In genomic region chr3:49120438-49121135, GRCh38 we compare ENCODE assay signal across 1 cellular context.
TF ChIP-seq lines count a peak whose summit lies in the region.

A gene with protein sequence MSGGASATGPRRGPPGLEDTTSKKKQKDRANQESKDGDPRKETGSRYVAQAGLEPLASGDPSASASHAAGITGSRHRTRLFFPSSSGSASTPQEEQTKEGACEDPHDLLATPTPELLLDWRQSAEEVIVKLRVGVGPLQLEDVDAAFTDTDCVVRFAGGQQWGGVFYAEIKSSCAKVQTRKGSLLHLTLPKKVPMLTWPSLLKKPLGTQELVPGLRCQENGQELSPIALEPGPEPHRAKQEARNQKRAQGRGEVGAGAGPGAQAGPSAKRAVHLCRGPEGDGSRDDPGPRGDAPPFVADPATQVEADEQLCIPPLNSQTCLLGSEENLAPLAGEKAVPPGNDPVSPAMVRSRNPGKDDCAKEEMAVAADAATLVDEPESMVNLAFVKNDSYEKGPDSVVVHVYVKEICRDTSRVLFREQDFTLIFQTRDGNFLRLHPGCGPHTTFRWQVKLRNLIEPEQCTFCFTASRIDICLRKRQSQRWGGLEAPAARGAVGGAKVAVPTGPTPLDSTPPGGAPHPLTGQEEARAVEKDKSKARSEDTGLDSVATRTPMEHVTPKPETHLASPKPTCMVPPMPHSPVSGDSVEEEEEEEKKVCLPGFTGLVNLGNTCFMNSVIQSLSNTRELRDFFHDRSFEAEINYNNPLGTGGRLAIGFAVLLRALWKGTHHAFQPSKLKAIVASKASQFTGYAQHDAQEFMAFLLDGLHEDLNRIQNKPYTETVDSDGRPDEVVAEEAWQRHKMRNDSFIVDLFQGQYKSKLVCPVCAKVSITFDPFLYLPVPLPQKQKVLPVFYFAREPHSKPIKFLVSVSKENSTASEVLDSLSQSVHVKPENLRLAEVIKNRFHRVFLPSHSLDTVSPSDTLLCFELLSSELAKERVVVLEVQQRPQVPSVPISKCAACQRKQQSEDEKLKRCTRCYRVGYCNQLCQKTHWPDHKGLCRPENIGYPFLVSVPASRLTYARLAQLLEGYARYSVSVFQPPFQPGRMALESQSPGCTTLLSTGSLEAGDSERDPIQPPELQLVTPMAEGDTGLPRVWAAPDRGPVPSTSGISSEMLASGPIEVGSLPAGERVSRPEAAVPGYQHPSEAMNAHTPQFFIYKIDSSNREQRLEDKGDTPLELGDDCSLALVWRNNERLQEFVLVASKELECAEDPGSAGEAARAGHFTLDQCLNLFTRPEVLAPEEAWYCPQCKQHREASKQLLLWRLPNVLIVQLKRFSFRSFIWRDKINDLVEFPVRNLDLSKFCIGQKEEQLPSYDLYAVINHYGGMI (N-terminal part only) (minus strand): TSS chr3:49120823. CDS start chr3:49119145, 1,678 bp downstream.

TF ChIP-seq in SK-N-SH treated with all-trans-retinoic acid at 6 μM for 48 hours, 23 proteins besides CTCF, POLR2A, EP300 and RAD21 (continued from another document):
- TF ChIP-seq CSRNP3 (CRISPR knock-in tag; IDR thresholded peaks at IDR 0.05) (no peak), POU6F1 (CRISPR knock-in tag; IDR thresholded peaks at IDR 0.05; ENCODE audit: borderline replicate concordance, low read depth) (no peak)
TF ChIP-seq in SK-N-SH treated with all-trans-retinoic acid at 6 μM for 48 hours: peak in this region for 3.
